8 cellular contexts compared by ENCODE assay signal in the genomic region with DNA sequence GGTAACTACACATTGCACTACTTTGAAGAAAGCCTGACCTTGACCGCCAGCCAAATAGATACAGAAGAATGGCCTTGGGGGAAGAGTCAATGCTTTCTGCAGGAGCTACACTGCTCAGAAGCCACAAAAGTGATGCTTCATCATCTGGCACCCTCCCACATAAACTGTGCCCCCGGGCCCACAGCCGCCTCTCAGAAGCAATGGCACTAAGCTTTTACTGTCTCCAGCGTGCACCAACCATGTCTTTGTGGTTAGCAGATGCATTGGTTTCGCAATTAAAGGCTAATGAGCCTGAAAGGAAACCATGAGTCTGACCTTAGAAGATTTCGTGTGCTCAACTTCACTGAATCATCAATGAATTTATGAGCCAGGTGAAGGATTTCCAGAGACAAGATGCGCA.
DNase-seq lines count a peak whose midpoint lies in the region; ATAC-seq and TF ChIP-seq lines count a peak whose summit lies in the region.

No MANE protein-coding gene starts in this region.

- peak overlapping the region; percentile 33 for H3K4me3 Mint-ChIP-seq in activated naive CD8-positive, alpha-beta T cell treated with anti-CD3 and anti-CD28 coated beads for 36 hours
- no peak overlapping the region for H3K4me3 Mint-ChIP-seq in chondrocyte (ENCODE audit: unreplicated experiment)

- H3K27ac ChIP-seq in RWPE2 (ENCODE audit: poor library complexity, severe bottlenecking): peak overlapping the region; percentile 36
- H3K27ac ChIP-seq in prostate gland: no peak overlapping the region

- H3K36me3 Mint-ChIP-seq in activated naive CD8-positive, alpha-beta T cell treated with anti-CD3 and anti-CD28 coated beads for 36 hours: peaks cover 30% of the 10 kb centered on the region
- H3K36me3 Mint-ChIP-seq in chondrocyte (ENCODE audit: low read depth): no peaks in the 10 kb centered on the region

- peaks cover 30% of the 10 kb centered on the region for H3K9me3 Mint-ChIP-seq in activated naive CD8-positive, alpha-beta T cell treated with anti-CD3 and anti-CD28 coated beads for 36 hours
- peaks cover 12% of the 10 kb centered on the region for H3K9me3 Mint-ChIP-seq in chondrocyte (ENCODE audit: low read depth)

- intact Hi-C loops in prostate gland (cut with DNase I): no loop called here

- no peaks in the 10 kb centered on the region for H3K9me3 ChIP-seq in RWPE2 (ENCODE audit: severe bottlenecking)
- no peaks in the 10 kb centered on the region for H3K9me3 ChIP-seq in prostate gland

- no peaks in the 10 kb centered on the region for H3K27me3 Mint-ChIP-seq in activated naive CD8-positive, alpha-beta T cell treated with anti-CD3 and anti-CD28 coated beads for 36 hours
- no peaks in the 10 kb centered on the region for H3K27me3 Mint-ChIP-seq in chondrocyte (ENCODE audit: low read depth)

- no peaks in the 10 kb centered on the region for H3K27me3 ChIP-seq in RWPE2 (ENCODE audit: insufficient read depth, poor library complexity, severe bottlenecking)
- H3K27me3 ChIP-seq in prostate gland (replicated peaks; ENCODE audit: insufficient read depth): no peaks in the 10 kb centered on the region

- H3K4me1 ChIP-seq in RWPE2 (ENCODE audit: insufficient read depth, poor library complexity, severe bottlenecking) (peaks cover 24% of the 10 kb centered on the region), prostate gland (replicated peaks) (no peaks in the 10 kb centered on the region)

- H3K4me1 Mint-ChIP-seq in activated naive CD8-positive, alpha-beta T cell treated with anti-CD3 and anti-CD28 coated beads for 36 hours: peaks cover 65% of the 10 kb centered on the region
- H3K4me1 Mint-ChIP-seq in chondrocyte (ENCODE audit: low read depth): peaks cover 14% of the 10 kb centered on the region

- peak overlapping the region; percentile 73 for H3K27ac Mint-ChIP-seq in activated naive CD8-positive, alpha-beta T cell treated with anti-CD3 and anti-CD28 coated beads for 36 hours
- no peak overlapping the region for H3K27ac Mint-ChIP-seq in chondrocyte (ENCODE audit: unreplicated experiment)

- peak; percentile 93 for DNase-seq in RWPE2 (ENCODE audit: low spot score)
- DNase-seq in activated naive CD8-positive, alpha-beta T cell treated with anti-CD3 and anti-CD28 coated beads for 36 hours: peak; percentile 84
- DNase-seq in stimulated activated CD4-positive, alpha-beta T cell treated with anti-CD3 and anti-CD28 coated beads, Interleukin-1b, Interleukin-23, amount 100 ng/mL, for 24 hours (ENCODE audit: low read depth in 4 of 4, low spot score in 1 of 4): peak in 3 of 4 experiments; percentile 53 to 69 (median 65)
- no peak for DNase-seq in prostate gland (ENCODE audit: low spot score)
- no peak for DNase-seq in chondrocyte (ENCODE audit: low spot score)
- no peak for DNase-seq in NCI-H2081 (lab: John Stamatoyannopoulos, UW)

- ATAC-seq in GM18909 (IDR thresholded peaks at IDR 0.05; ENCODE audit: poor library complexity, unreplicated experiment): peak; percentile 89
- ATAC-seq in HG03064 (IDR thresholded peaks at IDR 0.05; ENCODE audit: low read depth, unreplicated experiment): peak; percentile 71
- ATAC-seq in RWPE2 (ENCODE audit: low read depth): peak; percentile 100

- no peak overlapping the region for H3K4me3 ChIP-seq in RWPE2 (ENCODE audit: severe bottlenecking)
- H3K4me3 ChIP-seq in prostate gland: no peak overlapping the region

- H3K36me3 ChIP-seq in RWPE2 (ENCODE audit: low read depth): no peaks in the 10 kb centered on the region
- H3K36me3 ChIP-seq in prostate gland: no peaks in the 10 kb centered on the region

- 57% methylated on average over 7 of the region's 7 CpGs for WGBS in prostate gland

- TF ChIP-seq CTCF in RWPE2 (IDR thresholded peaks at IDR 0.05; ENCODE audit: poor library complexity, severe bottlenecking): no peak
- no peak for TF ChIP-seq CTCF in prostate gland (IDR thresholded peaks at IDR 0.05)
- TF ChIP-seq CTCF in chondrocyte (IDR thresholded peaks at IDR 0.05): no peak

- TF ChIP-seq POLR2A in prostate gland (IDR thresholded peaks at IDR 0.05): no peak

Comparison
In these comparisons a context has a peak if more than half of its experiments do, and no peak if none do; other contexts are left out.
1. DNase-seq: peak in RWPE2 (single experiment), activated naive CD8-positive, alpha-beta T cell treated with anti-CD3 and anti-CD28 coated beads for 36 hours (single experiment) and stimulated activated CD4-positive, alpha-beta T cell treated with anti-CD3 and anti-CD28 coated beads, Interleukin-1b, Interleukin-23, amount 100 ng/mL, for 24 hours (3 of 4); none in prostate gland (single experiment), chondrocyte (single experiment) and NCI-H2081 (0 of 2).
2. Peak in every context shown above with its lines, with median percentiles within 50 percentile points of each other: ATAC-seq.